8 cellular contexts compared by ENCODE assay signal in genomic region chr19:5680083-5680436, GRCh38. TPM values are rescaled to one million over a fixed set of nuclear protein-coding genes. Genes with fewer than 3 reads are reported as not detected.
DNase-seq lines count a peak whose midpoint lies in the region; FAIRE-seq and TF ChIP-seq lines count a peak whose summit lies in the region.

No MANE protein-coding gene starts in this region.

- H3K27ac Mint-ChIP-seq in endodermal cell, result peak overlapping the region; percentile 98

- peak overlapping the region; percentile 81 for H2AFZ ChIP-seq in OCI-LY3 (ENCODE audit: low read depth, low read length)

- H3K27me3 ChIP-seq in DOHH2 (ENCODE audit: control insufficient read depth, low read length) (0 out of 2 replicates have a peak, but pooled peaks cover 2% of the 10 kb centered on the region), OCI-LY3 (ENCODE audit: low read depth, low read length) (no peaks in the 10 kb centered on the region), endodermal cell (ENCODE audit: control insufficient read depth, insufficient read depth, low read length, poor library complexity, severe bottlenecking) (no peaks in the 10 kb centered on the region), mucosa of stomach (ENCODE audit: control insufficient read depth, insufficient read depth, low read length) (no peaks in the 10 kb centered on the region)

- H3K9me3 ChIP-seq in DOHH2 (ENCODE audit: control insufficient read depth, insufficient read depth, low read length) (no peaks in the 10 kb centered on the region), OCI-LY3 (ENCODE audit: insufficient read depth, low read length) (no peaks in the 10 kb centered on the region), endodermal cell (ENCODE audit: control insufficient read depth, low read length) (no peaks in the 10 kb centered on the region), mucosa of stomach (ENCODE audit: control insufficient read depth, low read length) (no peaks in the 10 kb centered on the region)

- H3K4me1 Mint-ChIP-seq in endodermal cell, result peaks cover 13% of the 10 kb centered on the region

- FAIRE-seq in GM19239 (lab: Jason Lieb, UNC), result no peak

- H3K36me3 ChIP-seq in DOHH2 (ENCODE audit: control insufficient read depth, low read length) (peaks cover 2% of the 10 kb centered on the region), OCI-LY3 (replicated peaks; ENCODE audit: low read depth, low read length) (peaks cover 3% of the 10 kb centered on the region), endodermal cell (ENCODE audit: control insufficient read depth, insufficient read depth, low read length) (peaks cover 6% of the 10 kb centered on the region), mucosa of stomach (ENCODE audit: control insufficient read depth, insufficient read depth, low read length) (no peaks in the 10 kb centered on the region)

- DNase-seq in endodermal cell (no peak), NCI-H1048 (lab: John Stamatoyannopoulos, UW) (no peak), NOMO-1 treated with DMSO at 0.1 percent for 48 hours (lab: John Stamatoyannopoulos, UW; ENCODE audit: unreplicated experiment) (no peak), DMS79 treated with DMSO at 0.1 percent for 48 hours (lab: John Stamatoyannopoulos, UW) (no peak), GM19239 (ENCODE audit: insufficient read length, low spot score) (no peak)

- H3K4me3 ChIP-seq in DOHH2 (ENCODE audit: low read length), result peak overlapping the region; percentile 97
- peak overlapping the region; percentile 88 for H3K4me3 ChIP-seq in OCI-LY3 (ENCODE audit: low read length)
- peak overlapping the region; percentile 93 for H3K4me3 ChIP-seq in endodermal cell (ENCODE audit: low read length)
- H3K4me3 ChIP-seq in mucosa of stomach (ENCODE audit: low read length), result peak overlapping the region; percentile 92

- peak overlapping the region; percentile 98 for H3K4me2 ChIP-seq in DOHH2 (ENCODE audit: low read length)
- H3K4me2 ChIP-seq in OCI-LY3 (ENCODE audit: low read length), result peak overlapping the region; percentile 96

- H3K9me2 ChIP-seq in DOHH2 (replicated peaks; ENCODE audit: control insufficient read depth, low read length), result no peaks in the 10 kb centered on the region

- H3F3A ChIP-seq in DOHH2 (ENCODE audit: control insufficient read depth, insufficient read depth), result no peaks in the 10 kb centered on the region

- H3K4me3 Mint-ChIP-seq in endodermal cell, result peak overlapping the region; percentile 95

- H4K20me1 ChIP-seq in DOHH2 (ENCODE audit: control insufficient read depth, insufficient read depth, low read depth, low read length) (no peaks in the 10 kb centered on the region), OCI-LY3 (ENCODE audit: insufficient read depth, low read length) (no peaks in the 10 kb centered on the region)

- peaks cover 10% of the 10 kb centered on the region for H3K27me3 Mint-ChIP-seq in endodermal cell (ENCODE audit: insufficient read depth)

- no peaks in the 10 kb centered on the region for H3K36me3 Mint-ChIP-seq in endodermal cell (ENCODE audit: low read depth)

- 0 to 2% methylated on average over 12 to 23 of the region's 23 CpGs for WGBS in endodermal cell (ENCODE audit: insufficient coverage in 1 of 2, insufficient read length in 1 of 2), 2 experiments

- H3K9ac ChIP-seq in OCI-LY3 (ENCODE audit: low read length) (peak overlapping the region; percentile 92), endodermal cell (ENCODE audit: extremely low read depth, low read length, poor library complexity, severe bottlenecking) (peak overlapping the region; percentile 80), mucosa of stomach (ENCODE audit: low read length) (peak overlapping the region; percentile 88)

- peaks cover 13% of the 10 kb centered on the region for H3K4me1 ChIP-seq in DOHH2 (ENCODE audit: control insufficient read depth, low read length)
- peaks cover 12% of the 10 kb centered on the region; the same call in 1 of the 2 replicates for H3K4me1 ChIP-seq in OCI-LY3 (ENCODE audit: low read length)
- no peaks in the 10 kb centered on the region for H3K4me1 ChIP-seq in endodermal cell (ENCODE audit: control insufficient read depth, insufficient read depth, low read length)
- peaks cover 15% of the 10 kb centered on the region for H3K4me1 ChIP-seq in mucosa of stomach (ENCODE audit: control insufficient read depth, insufficient read depth, low read length)

- peak overlapping the region; percentile 51 for H3K27ac ChIP-seq in DOHH2 (ENCODE audit: low read depth, low read length)
- H3K27ac ChIP-seq in OCI-LY3 (ENCODE audit: low read length), result peak overlapping the region; percentile 65
- no peak overlapping the region for H3K27ac ChIP-seq in endodermal cell (ENCODE audit: low read depth, low read length)

- H3K79me2 ChIP-seq in DOHH2 (ENCODE audit: control insufficient read depth, low read length), result peaks cover 11% of the 10 kb centered on the region
- peaks cover 12% of the 10 kb centered on the region for H3K79me2 ChIP-seq in OCI-LY3 (ENCODE audit: low read length)

- no peaks in the 10 kb centered on the region for H3K9me3 Mint-ChIP-seq in endodermal cell

- TF ChIP-seq CTCF in DOHH2 (IDR thresholded peaks at IDR 0.05; ENCODE audit: low read depth, low read length, poor library complexity, severe bottlenecking), result no peak
- no peak for TF ChIP-seq CTCF in OCI-LY3 (IDR thresholded peaks at IDR 0.05; ENCODE audit: low read depth, low read length)
- no peak for TF ChIP-seq CTCF in endodermal cell (conservative IDR thresholded peaks at IDR 0.05)

RNA-seq across cellular contexts. Expression of gene MICOS13, which starts 0.3 kb away (rescaled TPM):
- total RNA-seq in endodermal cell, result 10 to 100 TPM; 26.3 to 35.0 TPM
- 24.6 TPM for polyA plus RNA-seq in endodermal cell (2013, experiment 1 of 2)
- 24.6 TPM for polyA plus RNA-seq in endodermal cell (2013, experiment 2 of 2)

RNA-seq across cellular contexts. Expression of gene HSD11B1L, which starts 0.8 kb away (rescaled TPM):
- total RNA-seq in endodermal cell, result 10 to 100 TPM in 1 of 2 donors, 1 to 10 TPM in 1; 7.7 to 12.7 TPM
- polyA plus RNA-seq in endodermal cell (2013, experiment 1 of 2), result 31.0 TPM
- polyA plus RNA-seq in endodermal cell (2013, experiment 2 of 2), result 29.1 TPM

RNA-seq across cellular contexts. Expression of gene RPL36, which starts 10.0 kb away (rescaled TPM):
- total RNA-seq in endodermal cell, result 1,000 to 10,000 TPM; 1,005 to 1,008 TPM
- polyA plus RNA-seq in endodermal cell (2013, experiment 1 of 2), result 886 TPM
- polyA plus RNA-seq in endodermal cell (2013, experiment 2 of 2), result 903 TPM

RNA-seq across cellular contexts. Expression of gene LONP1, which starts 39.9 kb away (rescaled TPM):
- 100 to 1,000 TPM in 1 of 2 donors, 10 to 100 TPM in 1; 97.1 to 109 TPM for total RNA-seq in endodermal cell
- polyA plus RNA-seq in endodermal cell (2013, experiment 1 of 2), result 58.3 TPM
- polyA plus RNA-seq in endodermal cell (2013, experiment 2 of 2), result 57.5 TPM

RNA-seq across cellular contexts. Expression of gene CATSPERD, which starts 40.4 kb away (rescaled TPM):
- total RNA-seq in endodermal cell, result not detected
- polyA plus RNA-seq in endodermal cell (2013, experiment 1 of 2), result not detected
- not detected for polyA plus RNA-seq in endodermal cell (2013, experiment 2 of 2)
